14 cellular contexts compared by ENCODE assay signal in the genomic region with DNA sequence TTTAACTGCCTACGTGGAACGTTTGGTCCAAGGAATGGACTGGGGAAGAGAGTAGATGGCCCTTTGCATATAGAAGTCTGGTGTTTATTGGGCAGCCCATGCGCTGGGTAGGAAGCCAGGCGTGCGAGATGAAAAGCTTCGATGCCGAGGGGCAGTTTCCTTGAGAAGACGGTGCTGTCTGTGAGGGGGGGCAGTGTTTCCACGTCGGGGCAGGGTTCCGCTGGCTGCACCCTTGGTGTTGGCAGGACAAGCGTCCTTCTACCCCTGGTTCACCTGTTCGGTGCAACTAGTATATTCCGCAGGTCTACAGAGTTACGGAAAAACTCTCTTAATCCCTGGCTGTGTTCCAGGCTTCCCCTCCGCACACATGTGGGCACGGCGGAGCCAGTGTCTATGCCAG.
DNase-seq lines count a peak whose midpoint lies in the region; ATAC-seq and TF ChIP-seq lines count a peak whose summit lies in the region.
"Had no signal": no experiment of that assay in that cellular context is flagged by ENCODE, and none has a peak within 500 bp of the region (broad histone marks: within the 10 kb centered on the region; RNA-seq: fewer than 3 reads in every experiment).

No MANE protein-coding gene starts in this region.

- no peak overlapping the region for H2AK5ac ChIP-seq in mesenchymal stem cell (ENCODE audit: low read length, severe bottlenecking)

- H3K27ac Mint-ChIP-seq in stimulated activated memory B cell treated with anti-CD40 and anti-IgM and Interleukin-4, amounts not matched to agents 10 μg/mL and 1 μg/mL and 100 μg/mL, for 72 hours = no peak overlapping the region
- H3K27ac Mint-ChIP-seq: CD4-positive, alpha-beta T cell had no signal

- no peak overlapping the region for H3K18ac ChIP-seq in mesenchymal stem cell (ENCODE audit: low read depth in 1 of 2, low read length in 2 of 2)

- 94% methylated on average over 16 of the region's 18 CpGs for WGBS in mesenchymal stem cell

- H3K4me1 Mint-ChIP-seq in stimulated activated memory B cell treated with anti-CD40 and anti-IgM and Interleukin-4, amounts not matched to agents 10 μg/mL and 1 μg/mL and 100 μg/mL, for 72 hours = no peaks in the 10 kb centered on the region

- no peak for TF ChIP-seq POLR2A in uterus (IDR thresholded peaks at IDR 0.05)

- no peaks in the 10 kb centered on the region for H4K20me1 ChIP-seq in OCI-LY3 (ENCODE audit: insufficient read depth, low read length)

- H3K36me3 Mint-ChIP-seq in stimulated activated memory B cell treated with anti-CD40 and anti-IgM and Interleukin-4, amounts not matched to agents 10 μg/mL and 1 μg/mL and 100 μg/mL, for 72 hours = no peaks in the 10 kb centered on the region

- no peak overlapping the region for H2BK15ac ChIP-seq in mesenchymal stem cell (ENCODE audit: low read depth, poor library complexity, severe bottlenecking)

- intact Hi-C loops in uterus (cut with DNase I; ENCODE audit: low total_unique reads) = no loop called here

- no peaks in the 10 kb centered on the region for H3K27me3 ChIP-seq in ACC112 (ENCODE audit: insufficient read depth, low read length)
- 0 out of 2 replicates have a peak, but pooled peaks cover 4% of the 10 kb centered on the region for H3K27me3 ChIP-seq in OCI-LY3 (ENCODE audit: low read depth, low read length)
- no peaks in the 10 kb centered on the region for H3K27me3 ChIP-seq in mesenchymal stem cell (ENCODE audit: control insufficient read depth in 1 of 2, insufficient read depth in 1 of 2, low read length in 2 of 2)
- H3K27me3 ChIP-seq in uterus = no peaks in the 10 kb centered on the region

- TF ChIP-seq CTCF in OCI-LY3 (IDR thresholded peaks at IDR 0.05; ENCODE audit: low read depth, low read length) (no peak), uterus (IDR thresholded peaks at IDR 0.05) (no peak)

- H3K9me3 Mint-ChIP-seq in stimulated activated memory B cell treated with anti-CD40 and anti-IgM and Interleukin-4, amounts not matched to agents 10 μg/mL and 1 μg/mL and 100 μg/mL, for 72 hours = no peaks in the 10 kb centered on the region
- H3K9me3 Mint-ChIP-seq: CD4-positive, alpha-beta T cell had no signal

- H3K27me3 Mint-ChIP-seq in stimulated activated memory B cell treated with anti-CD40 and anti-IgM and Interleukin-4, amounts not matched to agents 10 μg/mL and 1 μg/mL and 100 μg/mL, for 72 hours = peaks cover 15% of the 10 kb centered on the region
- H3K27me3 Mint-ChIP-seq: CD4-positive, alpha-beta T cell had no signal

- no peaks in the 10 kb centered on the region for H3K36me3 ChIP-seq in ACC112 (ENCODE audit: insufficient read depth, low read length)
- no peaks in the 10 kb centered on the region for H3K36me3 ChIP-seq in OCI-LY3 (replicated peaks; ENCODE audit: low read depth, low read length)
- no peaks in the 10 kb centered on the region for H3K36me3 ChIP-seq in mesenchymal stem cell (ENCODE audit: control insufficient read depth in 1 of 2, insufficient read depth in 2 of 2, low read depth in 1 of 2, low read length in 2 of 2)
- H3K36me3 ChIP-seq in uterus = no peaks in the 10 kb centered on the region
- H3K36me3 ChIP-seq: HAP-1 had no signal

- H4K8ac ChIP-seq in mesenchymal stem cell (ENCODE audit: low read length) = no peak overlapping the region

- H2BK120ac ChIP-seq in mesenchymal stem cell (ENCODE audit: low read depth, low read length) = no peak overlapping the region

- H3K4ac ChIP-seq in mesenchymal stem cell (ENCODE audit: low read depth in 1 of 2, low read length in 2 of 2) = no peak overlapping the region

- no peak overlapping the region for H4K91ac ChIP-seq in mesenchymal stem cell (ENCODE audit: low read length)

- H3K79me1 ChIP-seq in mesenchymal stem cell (replicated peaks; ENCODE audit: low read length, poor library complexity, severe bottlenecking) = no peaks in the 10 kb centered on the region

- H3K9me3 ChIP-seq in OCI-LY3 (ENCODE audit: insufficient read depth, low read length) (no peaks in the 10 kb centered on the region), mesenchymal stem cell (ENCODE audit: control insufficient read depth, low read length) (no peaks in the 10 kb centered on the region), uterus (no peaks in the 10 kb centered on the region)
- H3K9me3 ChIP-seq: A549, Caco-2, HAP-1 had no signal

- H3K79me2 ChIP-seq in ACC112 (ENCODE audit: control insufficient read depth, insufficient read depth, low read length, unreplicated experiment) (no peaks in the 10 kb centered on the region), OCI-LY3 (ENCODE audit: low read length) (no peaks in the 10 kb centered on the region)

- H3K27ac ChIP-seq in ACC112 (ENCODE audit: low read depth, low read length) (peak overlapping the region; percentile 92), OCI-LY3 (ENCODE audit: low read length) (no peak overlapping the region), mesenchymal stem cell (ENCODE audit: low read length, poor library complexity, severe bottlenecking) (no peak overlapping the region), uterus (peak overlapping the region; percentile 81 to 86)
- H3K27ac ChIP-seq: 22Rv1, A549, C4-2B, GM23248 had no signal

- no peak overlapping the region for H3K4me3 ChIP-seq in ACC112 (ENCODE audit: low read depth, low read length)
- H3K4me3 ChIP-seq in OCI-LY3 (ENCODE audit: low read length) = no peak overlapping the region
- peak overlapping the region in 1 of 2 experiments; percentile 38 for H3K4me3 ChIP-seq in mesenchymal stem cell (ENCODE audit: insufficient read depth in 1 of 2, low read depth in 1 of 2, low read length in 2 of 2)
- H3K4me3 ChIP-seq in uterus = no peak overlapping the region
- H3K4me3 ChIP-seq: A549, GM23248, HAP-1 had no signal

- H3K4me2 ChIP-seq in OCI-LY3 (ENCODE audit: low read length) (peak overlapping the region; percentile 24; the same call in 1 of the 2 replicates), mesenchymal stem cell (ENCODE audit: low read length, poor library complexity, severe bottlenecking) (no peak overlapping the region)
- H3K4me2 ChIP-seq: A549 had no signal

- H3K9ac ChIP-seq in OCI-LY3 (ENCODE audit: low read length) = no peak overlapping the region
- H3K9ac ChIP-seq in mesenchymal stem cell (ENCODE audit: low read length) = peak overlapping the region; percentile 74
- H3K9ac ChIP-seq: GM23248 had no signal

- H3K4me3 Mint-ChIP-seq in stimulated activated memory B cell treated with anti-CD40 and anti-IgM and Interleukin-4, amounts not matched to agents 10 μg/mL and 1 μg/mL and 100 μg/mL, for 72 hours = no peak overlapping the region
- H3K4me3 Mint-ChIP-seq: CD4-positive, alpha-beta T cell had no signal

- DNase-seq in mesenchymal stem cell (no peak), uterus (no peak), NCI-H1048 (lab: John Stamatoyannopoulos, UW) (no peak)
- DNase-seq: Caco-2; CD4-positive, alpha-beta T cell; GM23248 had no signal

- H3K23ac ChIP-seq in mesenchymal stem cell (ENCODE audit: low read length in 2 of 2) = no peak overlapping the region

- ATAC-seq in GM18502 (IDR thresholded peaks at IDR 0.05; ENCODE audit: poor library complexity, unreplicated experiment) = no peak
- ATAC-seq in stimulated activated memory B cell treated with anti-CD40 and anti-IgM and Interleukin-4, amounts not matched to agents 10 μg/mL and 1 μg/mL and 100 μg/mL, for 72 hours = no peak
- ATAC-seq: A549 had no signal

- H3K14ac ChIP-seq in mesenchymal stem cell (ENCODE audit: low read length in 2 of 2) = no peak overlapping the region

- H2BK5ac ChIP-seq in mesenchymal stem cell (ENCODE audit: low read depth, low read length, poor library complexity, severe bottlenecking) = no peak overlapping the region

- no peak overlapping the region for H2BK12ac ChIP-seq in mesenchymal stem cell (ENCODE audit: low read length in 2 of 2)

- H3K4me1 ChIP-seq in ACC112 (ENCODE audit: control insufficient read depth, insufficient read depth, low read length, unreplicated experiment) (peaks cover 23% of the 10 kb centered on the region), OCI-LY3 (ENCODE audit: low read length) (peaks cover 10% of the 10 kb centered on the region), mesenchymal stem cell (ENCODE audit: control insufficient read depth, insufficient read depth, low read depth, low read length) (no peaks in the 10 kb centered on the region), uterus (peaks cover 6 to 8% of the 10 kb centered on the region in 2 donors)
- H3K4me1 ChIP-seq: A549, Caco-2, HAP-1 had no signal

- no peak overlapping the region for H2AFZ ChIP-seq in ACC112 (ENCODE audit: low read length, unreplicated experiment)
- no peak overlapping the region for H2AFZ ChIP-seq in OCI-LY3 (ENCODE audit: low read depth, low read length)
- H2AFZ ChIP-seq in mesenchymal stem cell (ENCODE audit: low read depth, low read length) = no peak overlapping the region
- H2AFZ ChIP-seq: GM23248 had no signal

Comparison
In these comparisons a context has a peak if more than half of its experiments do, and no peak if none do; other contexts are left out.
1. H3K27ac ChIP-seq: peak in ACC112 (single experiment) and uterus (2 of 2); none in OCI-LY3 (single experiment) and mesenchymal stem cell (single experiment).